ENCODE assay signal across 9 cellular contexts in the genomic region with DNA sequence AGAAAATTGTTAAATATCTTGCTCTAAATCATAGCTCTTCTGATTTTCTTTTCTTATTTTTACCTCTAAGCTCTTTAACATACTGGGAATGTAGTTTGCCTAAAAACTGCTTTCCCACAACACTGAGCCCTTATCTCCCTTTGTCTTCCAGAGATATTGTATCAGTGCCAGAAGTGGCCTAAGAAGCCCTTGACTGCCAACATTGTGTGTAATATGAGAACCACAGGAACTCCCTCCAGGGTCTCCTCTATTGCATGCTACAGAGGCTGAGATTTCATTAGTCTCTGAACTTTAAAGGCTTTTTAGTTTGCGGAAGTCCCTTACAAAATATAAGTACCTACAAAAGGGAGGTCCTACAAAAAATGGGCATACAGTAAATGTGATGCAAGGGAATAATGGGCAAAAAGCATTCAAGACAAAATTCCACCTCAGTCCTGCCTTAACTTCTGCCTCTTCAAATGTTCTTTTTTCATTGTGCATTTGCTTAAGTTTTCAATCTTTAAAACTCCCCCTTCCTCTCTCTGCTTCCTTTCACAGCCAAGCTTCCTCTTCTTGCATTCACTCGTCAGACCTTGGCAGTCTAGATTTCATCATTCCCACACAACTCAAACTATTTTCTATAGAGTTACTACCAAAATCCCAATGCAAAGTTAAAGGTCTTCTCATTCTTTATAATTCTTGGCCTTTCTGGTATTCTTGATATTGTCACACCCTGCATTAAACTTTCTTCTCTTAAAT.
DNase-seq lines count a peak whose midpoint lies in the region; ATAC-seq and TF ChIP-seq lines count a peak whose summit lies in the region.
"Had no signal": no experiment of that assay in that cellular context is flagged by ENCODE, and none has a peak within 500 bp of the region (broad histone marks: within the 10 kb centered on the region; RNA-seq: fewer than 3 reads in every experiment).

No MANE protein-coding gene starts in this region.

- H3K79me2 ChIP-seq in PC-9 (ENCODE audit: low read depth), result peaks cover 5% of the 10 kb centered on the region; the same call in 1 of the 2 replicates

- CTCF ChIA-PET in PC-9 (lab: Charles Lee), result no interaction called here

- TF ChIP-seq CTCF in heart left ventricle (IDR thresholded peaks at IDR 0.05) (no peak), right atrium auricular region (IDR thresholded peaks at IDR 0.05) (no peak), PC-9 (conservative IDR thresholded peaks at IDR 0.05) (no peak)

- ATAC-seq in heart left ventricle (peak; percentile 26 to 79 (median 70)), HG02642 (IDR thresholded peaks at IDR 0.05; ENCODE audit: poor library complexity, unreplicated experiment) (no peak), HG02759 (IDR thresholded peaks at IDR 0.05; ENCODE audit: unreplicated experiment) (no peak)

- 0 out of 2 replicates have a peak overlapping the region, but pooled peaks have one; percentile 11 for H3K4me2 ChIP-seq in PC-9

- no TSS peak for BruUV-seq in PC-9 (replicated peaks; lab: Mats Ljungman, UMichigan)

- H3K27me3 ChIP-seq in heart left ventricle, result no peaks in the 10 kb centered on the region
- H3K27me3 ChIP-seq in right atrium auricular region, result no peaks in the 10 kb centered on the region
- no peaks in the 10 kb centered on the region for H3K27me3 ChIP-seq in PC-9 (ENCODE audit: insufficient read depth, low read depth)

- intact Hi-C loops in heart left ventricle (cut with DNase I), result no loop called here
- intact Hi-C loops in PC-9 (cut with micrococcal nuclease; ENCODE audit: unreplicated experiment), result loop anchor here (1.0 to 10.0 kb wide), 3 partner anchors 34 to 1296 kb away; partner anchors contain the start of genes ADGRG6 and PHACTR2

- H3K9me2 ChIP-seq in PC-9 (ENCODE audit: insufficient read depth), result no peaks in the 10 kb centered on the region

- H3K4me3 ChIP-seq in heart left ventricle (no peak overlapping the region), right atrium auricular region (no peak overlapping the region), PC-9 (no peak overlapping the region)

- H3K9me3 ChIP-seq in heart left ventricle (no peaks in the 10 kb centered on the region), right atrium auricular region (no peaks in the 10 kb centered on the region), PC-9 (ENCODE audit: insufficient read depth, low read depth) (peaks cover 7% of the 10 kb centered on the region; the same call in 1 of the 2 replicates)

- H4K20me1 ChIP-seq in PC-9 (ENCODE audit: insufficient read depth), result no peaks in the 10 kb centered on the region

- H3K27ac ChIP-seq in heart left ventricle, result peak overlapping the region in 2 of 12 donors; percentile 2 to 35
- H3K27ac ChIP-seq in right atrium auricular region, result no peak overlapping the region
- peak overlapping the region; percentile 8; the same call in 1 of the 2 replicates for H3K27ac ChIP-seq in PC-9

- DNase-seq in heart left ventricle (no peak), right atrium auricular region (ENCODE audit: low spot score) (no peak), PC-9 (peak; percentile 34 to 63), globus pallidus (ENCODE audit: low spot score) (peak; percentile 11), nucleus accumbens (lab: John Stamatoyannopoulos, UW) (no peak), RPMI8226 (no peak)
- DNase-seq: stimulated activated CD4-positive, alpha-beta T cell treated with anti-CD3 and anti-CD28 coated beads, Interleukin-12 subunit alpha, Interleukin-12 subunit beta, amount 100 ng/mL, for 4 hours had no signal

- peaks cover 9% of the 10 kb centered on the region; the same call in 1 of the 2 replicates for H3F3A ChIP-seq in PC-9 (ENCODE audit: insufficient read depth, low read depth)

- no peaks in the 10 kb centered on the region for H3K36me3 ChIP-seq in heart left ventricle
- H3K36me3 ChIP-seq in right atrium auricular region, result no peaks in the 10 kb centered on the region
- H3K36me3 ChIP-seq in PC-9 (ENCODE audit: low read depth), result no peaks in the 10 kb centered on the region

- WGBS in heart left ventricle, 4 donors, result 33 to 45% (median 37%) methylated on average over 2 of the region's 2 CpGs

- peaks cover 0 to 27% (median 7%) of the 10 kb centered on the region in 12 donors for H3K4me1 ChIP-seq in heart left ventricle
- peaks cover 0 to 13% of the 10 kb centered on the region in 2 donors for H3K4me1 ChIP-seq in right atrium auricular region
- peaks cover 49% of the 10 kb centered on the region for H3K4me1 ChIP-seq in PC-9 (replicated peaks; ENCODE audit: insufficient read depth)

- POLR2A ChIA-PET in PC-9 (lab: Charles Lee; ENCODE audit: unreplicated experiment), result interaction anchor here (0.6 to 0.7 kb wide), 3 partner anchors 59 to 358 kb away, joined by 4 to 6 read pairs (median 6); no protein-coding TSS in a partner anchor

- no peak overlapping the region for H2AFZ ChIP-seq in PC-9

- no peak for TF ChIP-seq POLR2A in heart left ventricle (IDR thresholded peaks at IDR 0.05)

Comparison
In these comparisons a context has a peak if more than half of its experiments do, and no peak if none do; other contexts are left out.
1. ATAC-seq: peak in heart left ventricle (4 of 4); none in HG02642 (single experiment) and HG02759 (single experiment).
2. DNase-seq: peak in PC-9 (2 of 2) and globus pallidus (single experiment); none in heart left ventricle (0 of 5), right atrium auricular region (single experiment), nucleus accumbens (0 of 56) and RPMI8226 (single experiment).